1 cellular context compared by ENCODE assay signal in the genomic region with DNA sequence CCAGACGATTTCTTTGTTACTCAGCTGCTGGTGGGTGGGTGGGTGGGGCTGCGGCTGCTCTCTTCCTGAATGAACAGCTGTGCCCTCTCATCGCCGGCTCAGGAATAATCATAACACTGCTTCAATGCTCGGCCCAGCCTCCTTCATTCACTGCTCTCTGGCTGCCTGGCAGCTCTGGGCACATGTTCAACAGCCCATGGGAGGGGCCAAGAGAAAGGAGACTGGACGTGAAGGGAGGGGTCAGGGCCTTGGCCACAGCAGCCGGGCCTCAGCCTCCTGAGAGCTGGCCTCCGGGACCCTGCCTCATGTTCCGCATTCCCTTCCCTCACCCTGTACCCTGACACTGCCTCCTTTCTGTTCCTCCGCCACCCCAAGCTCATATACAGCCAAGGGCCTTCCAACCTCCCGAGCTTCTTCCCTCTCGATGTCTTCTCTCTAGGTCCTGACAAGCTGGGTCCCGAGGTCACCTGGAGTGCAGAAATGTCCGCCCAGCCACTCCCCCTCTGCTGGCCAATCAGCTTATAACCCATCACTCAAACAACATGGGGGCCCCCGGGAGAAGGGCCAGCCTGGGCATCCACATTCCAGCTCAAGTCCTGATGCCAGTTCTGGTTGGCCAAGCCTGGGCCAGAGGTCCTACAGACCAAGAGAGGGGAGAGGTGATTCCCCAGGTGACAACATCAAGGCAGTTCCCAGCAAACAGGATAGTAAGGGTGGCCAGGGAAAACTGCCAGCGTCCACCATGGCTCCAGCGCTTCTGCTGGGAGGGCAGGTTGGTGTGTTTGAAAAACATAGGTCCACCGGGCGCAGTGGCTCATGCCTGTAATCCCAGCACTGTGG.
TF ChIP-seq lines count a peak whose summit lies in the region.

No MANE protein-coding gene starts in this region.

TF ChIP-seq in Ishikawa, 13 proteins besides CTCF, POLR2A, EP300 and RAD21 (continued from another document):
- TF ChIP-seq, protein P1, sequence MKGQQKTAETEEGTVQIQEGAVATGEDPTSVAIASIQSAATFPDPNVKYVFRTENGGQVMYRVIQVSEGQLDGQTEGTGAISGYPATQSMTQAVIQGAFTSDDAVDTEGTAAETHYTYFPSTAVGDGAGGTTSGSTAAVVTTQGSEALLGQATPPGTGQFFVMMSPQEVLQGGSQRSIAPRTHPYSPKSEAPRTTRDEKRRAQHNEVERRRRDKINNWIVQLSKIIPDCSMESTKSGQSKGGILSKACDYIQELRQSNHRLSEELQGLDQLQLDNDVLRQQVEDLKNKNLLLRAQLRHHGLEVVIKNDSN (IDR thresholded peaks at IDR 0.05), result peak; percentile 30; the same call in 1 of the 2 replicates
